ENCODE assay signal across 9 cellular contexts in genomic region chr10:92699193-92699517, GRCh38. TPM values are rescaled to one million over a fixed set of nuclear protein-coding genes. Genes with fewer than 3 reads are reported as not detected.
A peak's percentile ranks its signal among the peaks of the same experiment; 100 is the strongest.
DNase-seq lines count a peak whose midpoint lies in the region; ATAC-seq, FAIRE-seq and TF ChIP-seq lines count a peak whose summit lies in the region.
"Had no signal": no experiment of that assay in that cellular context is flagged by ENCODE, and none has a peak within 500 bp of the region (broad histone marks: within the 10 kb centered on the region; RNA-seq: fewer than 3 reads in every experiment).

No MANE protein-coding gene starts in this region.

- DNase-seq in heart right ventricle (no peak), Right ventricle myocardium inferior (ENCODE audit: missing footprints) (no peak), bronchial epithelial cell (ENCODE audit: low read depth) (no peak), vagina (ENCODE audit: extremely low spot score in 2 of 2) (no peak), islet precursor cell (no peak), NCI-H2029 treated with DMSO at 0.1 percent for 48 hours (lab: John Stamatoyannopoulos, UW) (no peak)
- no peak for DNase-seq in stimulated activated CD4-positive, alpha-beta T cell treated with anti-CD3 and anti-CD28 coated beads, Interleukin-4, amount 100 ng/mL, for 1 hour

- ATAC-seq in heart right ventricle (peak in 2 of 8 donors; percentile 27 to 66), Right ventricle myocardium inferior (no peak)

- TF ChIP-seq POLR2A in vagina (IDR thresholded peaks at IDR 0.05): no peak

- H3K4me1 ChIP-seq in heart right ventricle (peaks cover 0 to 34% (median 12%) of the 10 kb centered on the region in 9 donors), mucosa of rectum (ENCODE audit: control insufficient read depth in 2 of 2, insufficient read depth in 2 of 2, low read length in 2 of 2) (peaks cover 2% of the 10 kb centered on the region in 2 donors), vagina (peaks cover 22% of the 10 kb centered on the region)

- peaks cover 0 to 20% (median 5%) of the 10 kb centered on the region in 9 donors for H3K36me3 ChIP-seq in heart right ventricle
- no peaks in the 10 kb centered on the region for H3K36me3 ChIP-seq in bronchial epithelial cell (ENCODE audit: control insufficient read depth, insufficient read depth, low read length)
- H3K36me3 ChIP-seq in mucosa of rectum (ENCODE audit: control insufficient read depth in 2 of 2, insufficient read depth in 2 of 2, low read length in 2 of 2): no peaks in the 10 kb centered on the region
- H3K36me3 ChIP-seq in vagina: no peaks in the 10 kb centered on the region

- TF ChIP-seq CTCF in heart right ventricle (IDR thresholded peaks at IDR 0.05): no peak
- no peak for TF ChIP-seq CTCF in bronchial epithelial cell (IDR thresholded peaks at IDR 0.05; ENCODE audit: insufficient read depth, low read length, severe bottlenecking)
- TF ChIP-seq CTCF in vagina (IDR thresholded peaks at IDR 0.05): no peak

- H3K27ac ChIP-seq in heart right ventricle (peak overlapping the region in 4 of 10 donors; percentile 23 to 56 (median 34)), mucosa of rectum (ENCODE audit: low read depth in 2 of 2, low read length in 2 of 2) (no peak overlapping the region), vagina (no peak overlapping the region)

- FAIRE-seq in bronchial epithelial cell (lab: Jason Lieb, UNC): no peak

- H3K4me3 ChIP-seq in heart right ventricle (peak overlapping the region in 9 of 10 donors; percentile 32 to 57 (median 44)), bronchial epithelial cell (ENCODE audit: low read depth, low read length) (peak overlapping the region; percentile 38), mucosa of rectum (ENCODE audit: low read length in 2 of 2) (peak overlapping the region; percentile 53 to 61), vagina (peak overlapping the region; percentile 29)

- no peaks in the 10 kb centered on the region for H3K9me3 ChIP-seq in heart right ventricle
- no peaks in the 10 kb centered on the region for H3K9me3 ChIP-seq in mucosa of rectum (ENCODE audit: control insufficient read depth in 2 of 2, low read length in 2 of 2)
- H3K9me3 ChIP-seq in vagina: no peaks in the 10 kb centered on the region

- intact Hi-C loops in heart right ventricle (cut with DNase I) (loop anchor here in 4 of 10 donors (5.0 to 10.0 kb wide), 3 partner anchors 58 to 146 kb away; partner anchors contain the start of gene EXOC6 (in 1 of the 4)), Right ventricle myocardium inferior (cut with DNase I) (no loop called here), vagina (cut with DNase I) (no loop called here)

- H3K9ac ChIP-seq in mucosa of rectum (ENCODE audit: low read depth in 1 of 2, low read length in 2 of 2): no peak overlapping the region

- H3K27me3 ChIP-seq in heart right ventricle: peaks cover 0 to 82% (median 57%) of the 10 kb centered on the region in 7 donors
- H3K27me3 ChIP-seq in bronchial epithelial cell (ENCODE audit: control insufficient read depth, insufficient read depth, low read length): no peaks in the 10 kb centered on the region
- peaks cover 8 to 22% of the 10 kb centered on the region in 2 donors for H3K27me3 ChIP-seq in mucosa of rectum (ENCODE audit: control insufficient read depth in 2 of 2, insufficient read depth in 2 of 2, low read length in 2 of 2)
- H3K27me3 ChIP-seq in vagina: peaks cover 3% of the 10 kb centered on the region

- 4 to 9% methylated on average over 3 of the region's 3 CpGs for WGBS in heart right ventricle, 2 donors

RNA-seq across cellular contexts. Expression of gene HHEX, which starts 9.4 kb away (rescaled TPM):
- total RNA-seq in heart right ventricle: 1 to 10 TPM; 1.8 to 8.7 (median 4.3) TPM
- 1 to 10 TPM; 3.8 to 5.2 TPM for polyA plus RNA-seq in heart right ventricle
- total RNA-seq in Right ventricle myocardium inferior: 2.6 TPM
- 0.26 and 0.38 TPM in 2 replicates for total RNA-seq in bronchial epithelial cell
- total RNA-seq in vagina: 6.1 TPM
- total RNA-seq: T-helper 1 cell treated with Interleukin-12 subunit alpha and Interleukin-12 subunit beta and Interleukin-4 antibody, amounts not matched to agents 30 ng/mL and 1 ng/mL, for 36 hours had no signal
